ENCODE assay signal across 22 cellular contexts in the genomic region with DNA sequence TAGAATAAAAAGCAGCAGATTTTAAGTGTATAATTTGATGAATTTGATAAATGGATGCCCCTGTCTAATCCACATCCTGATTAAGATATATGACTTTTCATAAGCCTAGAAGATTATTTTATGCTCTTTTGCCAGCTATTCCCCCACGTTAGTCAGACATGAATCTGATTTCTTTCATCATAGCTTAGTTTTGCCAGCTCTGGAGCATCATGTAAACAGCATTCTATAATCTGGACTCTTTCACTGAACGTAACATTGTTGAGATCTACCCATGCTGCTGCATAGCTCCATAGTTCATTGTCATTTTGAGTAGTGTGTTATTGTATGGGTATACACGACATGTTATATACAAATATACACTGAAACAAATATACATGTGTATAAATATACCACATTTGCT.
"Had no signal": no experiment of that assay in that cellular context is flagged by ENCODE, and none has a peak within 500 bp of the region (broad histone marks: within the 10 kb centered on the region; RNA-seq: fewer than 3 reads in every experiment).

No MANE protein-coding gene starts in this region.

- H3K4me1 ChIP-seq: SJSA1 had no signal

- H3K36me3 ChIP-seq: MG63, SJSA1 had no signal

- H3K4me3 ChIP-seq: MG63, SJSA1, SK-N-MC had no signal

- H3K9me3 ChIP-seq: MG63, SJSA1 had no signal

- H3K27me3 ChIP-seq: MG63, SJSA1 had no signal

- H3K27ac ChIP-seq: SJSA1, SK-N-MC had no signal

- DNase-seq: IMR-90, Karpas-422, KG1, MG63, NCI-H1092, NCI-H1105 treated with DMSO at 0.1 percent for 48 hours, NCI-H1417 treated with DMSO at 0.1 percent for 48 hours, NCI-H146, NCI-H1694 treated with DMSO at 0.1 percent for 48 hours, NCI-H1930, NCI-H2081, NCI-H2107, NCI-H2227 treated with DMSO at 0.1 percent for 48 hours, NCI-H524, NCI-H69, NCI-H774, Right ventricle myocardium superior, RPMI8226, SIG-M5 had no signal

- ATAC-seq: HepG2 had no signal
